In the genomic region with DNA sequence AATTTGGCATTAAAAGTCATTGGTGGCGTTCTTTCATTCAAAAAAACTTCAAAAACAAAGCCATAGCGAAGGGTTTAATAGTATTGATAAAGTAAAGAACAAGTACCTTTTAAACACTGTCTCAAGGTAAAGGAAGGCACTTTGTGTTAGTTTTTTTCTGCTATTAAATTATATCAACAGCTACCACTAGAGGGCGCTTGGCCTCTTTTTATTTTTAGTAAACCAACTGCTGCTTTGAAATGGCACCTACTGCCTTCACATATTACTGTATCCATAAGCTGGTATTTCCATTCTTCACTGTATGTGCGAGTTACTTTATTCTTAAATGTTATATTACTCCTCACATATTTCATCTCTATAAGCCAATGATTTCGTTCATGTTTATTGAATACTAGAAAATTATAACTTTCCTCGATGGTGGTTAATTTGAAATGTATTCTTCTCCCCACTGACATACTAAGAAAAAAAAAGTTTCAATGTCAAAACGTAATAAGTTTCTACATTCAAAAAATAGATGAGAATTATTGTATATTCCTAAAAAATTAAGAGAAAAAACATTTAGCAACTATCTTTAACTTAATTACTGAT, we compare ENCODE assay signal across 7 cellular contexts.
DNase-seq lines count a peak whose midpoint lies in the region; ATAC-seq, FAIRE-seq and TF ChIP-seq lines count a peak whose summit lies in the region.

No MANE protein-coding gene starts in this region.

- intact Hi-C loops in left colon (cut with DNase I, micrococcal nuclease): loop anchor here in 1 of 2 donors (5.0 kb wide), 1 partner anchor 195 kb away; no protein-coding TSS in a partner anchor

- ATAC-seq in left colon: peak; percentile 77

- no peaks in the 10 kb centered on the region; the same call in none of the 2 replicates for H3K27me3 Mint-ChIP-seq in HFFc6 (ENCODE audit: insufficient read depth)

- no peaks in the 10 kb centered on the region for H3K36me3 Mint-ChIP-seq in HFFc6 (ENCODE audit: low read depth)

- no peak for FAIRE-seq in bronchial epithelial cell (lab: Jason Lieb, UNC)

- H3K9me3 Mint-ChIP-seq in HFFc6: peaks cover 6% of the 10 kb centered on the region

- H3K36me3 ChIP-seq in bronchial epithelial cell (ENCODE audit: control insufficient read depth, insufficient read depth, low read length): no peaks in the 10 kb centered on the region

- no peak overlapping the region for H3K4me3 ChIP-seq in bronchial epithelial cell (ENCODE audit: low read depth, low read length)

- no peak overlapping the region for H3K4me3 Mint-ChIP-seq in HFFc6

- no peaks in the 10 kb centered on the region for H3K4me1 Mint-ChIP-seq in HFFc6 (ENCODE audit: low read depth)

- peak; percentile 64 for DNase-seq in GM03348 (ENCODE audit: low spot score)
- peak; percentile 57 for DNase-seq in HFFc6
- peak; percentile 17 for DNase-seq in NCI-H146 treated with DMSO at 0.1 percent for 48 hours (lab: John Stamatoyannopoulos, UW; ENCODE audit: unreplicated experiment)
- DNase-seq in T-helper 1 cell: peak in 4 of 5 donors; percentile 17 to 53 (median 30)
- DNase-seq in bronchial epithelial cell (ENCODE audit: low read depth): peak; percentile 51
- peak; percentile 26 to 60 for DNase-seq in left colon
- peak; percentile 33 for DNase-seq in stimulated activated CD8-positive, alpha-beta memory T cell treated with anti-CD3 and anti-CD28 coated beads, Interleukin-12 subunit alpha, Interleukin-12 subunit beta, amount 100 ng/mL, for 1 hour (ENCODE audit: low read depth)

- TF ChIP-seq CTCF in HFFc6 (IDR thresholded peaks at IDR 0.05) (peak; percentile 96), bronchial epithelial cell (IDR thresholded peaks at IDR 0.05; ENCODE audit: insufficient read depth, low read length, severe bottlenecking) (peak; percentile 55)

- H3K27me3 ChIP-seq in bronchial epithelial cell (ENCODE audit: control insufficient read depth, insufficient read depth, low read length): no peaks in the 10 kb centered on the region

- no peak overlapping the region for H3K27ac Mint-ChIP-seq in HFFc6
